In genomic region chr14:104138098-104138890, GRCh38 we compare ENCODE assay signal across 1 cellular context.
A peak's percentile ranks its signal among the peaks of the same experiment; 100 is the strongest.
TF ChIP-seq lines count a peak whose summit lies in the region.

TSS of gene KIF26A (plus strand) at chr14:104138587. CDS start at chr14:104138723, 136 bp downstream.

TF ChIP-seq in HCT116, 20 proteins besides CTCF, POLR2A, EP300 and RAD21 (continued from another document):
- TF ChIP-seq MAX (IDR thresholded peaks at IDR 0.05), result peak; percentile 55
- TF ChIP-seq ELF1 (IDR thresholded peaks at IDR 0.05; ENCODE audit: borderline replicate concordance, low read depth), result no peak
- TF ChIP-seq ZNF274 (IDR thresholded peaks at IDR 0.05; ENCODE audit: low read depth, low read length), result no peak
